Comparison of ENCODE assay signal across 8 cellular contexts in genomic region chr2:30115141-30115980, GRCh38. TPM values are rescaled to one million over a fixed set of nuclear protein-coding genes. Genes with fewer than 3 reads are reported as not detected.
A peak's percentile ranks its signal among the peaks of the same experiment; 100 is the strongest.
DNase-seq lines count a peak whose midpoint lies in the region; ATAC-seq and TF ChIP-seq lines count a peak whose summit lies in the region.

No MANE protein-coding gene starts in this region.

- peak; percentile 92 for DNase-seq in Ammon's horn (ENCODE audit: low spot score)
- DNase-seq in NCI-H2107 (lab: John Stamatoyannopoulos, UW): peak; percentile 64
- DNase-seq in cerebellum (ENCODE audit: low spot score): peak; percentile 62
- DNase-seq in kidney tubule cell (ENCODE audit: low spot score): peak; percentile 90
- DNase-seq in stimulated activated CD4-positive, alpha-beta T cell treated with anti-CD3 and anti-CD28 coated beads, Interleukin-2, amount 100 ng/mL, for 4 hours (ENCODE audit: low read depth): peak; percentile 28

- peak; percentile 55 for ATAC-seq in GM21515 (IDR thresholded peaks at IDR 0.05; ENCODE audit: unreplicated experiment)
- no peak for ATAC-seq in HG02610 (IDR thresholded peaks at IDR 0.05; ENCODE audit: unreplicated experiment)

- no peak overlapping the region for H3K4me3 ChIP-seq in WI38 (ENCODE audit: low read depth, low read length)

- TF ChIP-seq CTCF in WI38 (IDR thresholded peaks at IDR 0.05; ENCODE audit: low read depth, low read length): peak; percentile 99

RNA-seq across cellular contexts. Expression of gene YPEL5, which starts 31.4 kb away (rescaled TPM):
- total RNA-seq in cerebellum: 70.1 TPM

Comparison
In these comparisons a context has a peak if more than half of its experiments do, and no peak if none do; other contexts are left out.
1. DNase-seq: peak in every context shown above with its lines; median percentile 92 in Ammon's horn; 90 in kidney tubule cell; 64 in NCI-H2107; 62 in cerebellum; 28 in stimulated activated CD4-positive, alpha-beta T cell treated with anti-CD3 and anti-CD28 coated beads, Interleukin-2, amount 100 ng/mL, for 4 hours.